ENCODE assay signal across 8 cellular contexts in the genomic region with DNA sequence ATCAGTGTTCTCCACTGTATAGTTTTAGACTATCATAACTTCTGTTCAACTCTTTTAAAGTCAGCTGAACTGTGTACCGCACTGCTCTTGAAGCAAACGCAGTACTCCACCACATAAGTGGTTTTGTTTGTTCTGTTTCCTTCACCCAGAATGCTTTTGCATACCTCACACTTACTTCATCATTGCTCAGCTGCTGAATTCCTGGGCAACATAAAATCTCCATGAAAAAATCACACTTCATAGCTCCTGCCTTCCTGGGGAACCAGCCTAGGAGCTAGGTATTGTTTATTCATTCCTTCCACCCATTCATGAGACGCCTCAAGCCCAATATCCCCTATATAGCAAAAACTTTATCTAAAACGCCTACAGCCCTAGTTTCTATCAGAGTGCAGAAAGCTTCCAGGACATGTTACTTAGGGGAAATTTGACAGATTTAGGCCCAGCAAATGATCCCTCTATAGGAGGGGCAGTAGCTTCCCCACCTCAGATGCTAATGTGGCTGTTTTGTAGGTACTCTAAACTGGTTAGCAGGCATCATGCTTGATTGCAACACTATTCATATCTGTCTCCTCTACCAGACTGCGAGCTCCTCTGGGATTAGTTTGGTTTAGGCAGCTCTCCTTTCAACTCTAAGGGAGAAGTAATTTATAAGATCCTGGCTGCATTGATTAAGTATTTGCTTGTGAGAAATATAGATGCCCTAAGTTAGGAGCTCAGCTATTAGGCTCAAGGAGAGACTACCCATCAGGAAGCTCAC. TPM values are rescaled to one million over a fixed set of nuclear protein-coding genes. Genes with fewer than 3 reads are reported as not detected.
A peak's percentile ranks its signal among the peaks of the same experiment; 100 is the strongest.
DNase-seq lines count a peak whose midpoint lies in the region; ATAC-seq lines count a peak whose summit lies in the region.

No MANE protein-coding gene starts in this region.

- H3K36me3 Mint-ChIP-seq in activated T-helper 17 cell treated with anti-CD3 and anti-CD28 coated beads, Interleukin-2, amount 50 U/mL, for 72 hours (ENCODE audit: low read depth) = peaks cover 7% of the 10 kb centered on the region

- peaks cover 12% of the 10 kb centered on the region for H3K4me1 Mint-ChIP-seq in activated T-helper 17 cell treated with anti-CD3 and anti-CD28 coated beads, Interleukin-2, amount 50 U/mL, for 72 hours

- DNase-seq in NCI-H2227 treated with DMSO at 0.1 percent for 48 hours (lab: John Stamatoyannopoulos, UW) (peak; percentile 24), NCI-H2227 (lab: John Stamatoyannopoulos, UW; ENCODE audit: unreplicated experiment) (no peak), sciatic nerve (ENCODE audit: low spot score) (no peak), NCI-H524 treated with DMSO at 0.1 percent for 48 hours (lab: John Stamatoyannopoulos, UW) (no peak)
- no peak for DNase-seq in stimulated activated CD4-positive, alpha-beta T cell treated with anti-CD3 and anti-CD28 coated beads, Interleukin-4, amount 100 ng/mL, for 1 hour
- DNase-seq in activated CD8-positive, alpha-beta memory T cell treated with anti-CD3 and anti-CD28 coated beads, Interleukin-2, amount 50 U/mL, for 4 hours = no peak

- ATAC-seq in HG02870 (IDR thresholded peaks at IDR 0.05; ENCODE audit: unreplicated experiment) (peak; percentile 23), sciatic nerve (peak; percentile 15)
- peak; percentile 5 for ATAC-seq in activated T-helper 17 cell treated with anti-CD3 and anti-CD28 coated beads, Interleukin-2, amount 50 U/mL, for 72 hours (replicated peaks)

- peak overlapping the region; percentile 88 for H3K27ac Mint-ChIP-seq in activated T-helper 17 cell treated with anti-CD3 and anti-CD28 coated beads, Interleukin-2, amount 50 U/mL, for 72 hours

- H3K27me3 Mint-ChIP-seq in activated T-helper 17 cell treated with anti-CD3 and anti-CD28 coated beads, Interleukin-2, amount 50 U/mL, for 72 hours = no peaks in the 10 kb centered on the region

- intact Hi-C loops in sciatic nerve (cut with DNase I) = no loop called here

- H3K9me3 Mint-ChIP-seq in activated T-helper 17 cell treated with anti-CD3 and anti-CD28 coated beads, Interleukin-2, amount 50 U/mL, for 72 hours = no peaks in the 10 kb centered on the region

- peak overlapping the region; percentile 88 for H3K4me3 Mint-ChIP-seq in activated T-helper 17 cell treated with anti-CD3 and anti-CD28 coated beads, Interleukin-2, amount 50 U/mL, for 72 hours

RNA-seq across cellular contexts. Expression of gene LRRC9, which starts 44.5 kb away (rescaled TPM):
- total RNA-seq in activated T-helper 17 cell treated with anti-CD3 and anti-CD28 coated beads, Interleukin-2, amount 50 U/mL, for 72 hours = not detected
- total RNA-seq in sciatic nerve = not detected
